Comparison of ENCODE assay signal across 12 cellular contexts in genomic region chr16:69942099-69942491, GRCh38.
"Had no signal": no experiment of that assay in that cellular context is flagged by ENCODE, and none has a peak within 500 bp of the region (broad histone marks: within the 10 kb centered on the region; RNA-seq: fewer than 3 reads in every experiment).

No MANE protein-coding gene starts in this region.

- H3K27ac Mint-ChIP-seq: activated CD8-positive, alpha-beta T cell treated with anti-CD3 and anti-CD28 coated beads for 36 hours; activated naive CD4-positive, alpha-beta T cell treated with anti-CD3 and anti-CD28 coated beads, Interleukin-2, amount 10 ng/mL, durations not matched to agents 7 days and 5 days; natural killer cell treated with Interleukin-12 subunit alpha and Interleukin-12 subunit beta and Interleukin-15 and Interleukin-18, amount 100 ng/mL, for 72 hours had no signal

- H3K27me3 Mint-ChIP-seq: activated CD8-positive, alpha-beta T cell treated with anti-CD3 and anti-CD28 coated beads for 36 hours; activated naive CD4-positive, alpha-beta T cell treated with anti-CD3 and anti-CD28 coated beads, Interleukin-2, amount 10 ng/mL, durations not matched to agents 7 days and 5 days; natural killer cell treated with Interleukin-12 subunit alpha and Interleukin-12 subunit beta and Interleukin-15 and Interleukin-18, amount 100 ng/mL, for 72 hours had no signal

- H3K4me1 Mint-ChIP-seq: activated naive CD4-positive, alpha-beta T cell treated with anti-CD3 and anti-CD28 coated beads, Interleukin-2, amount 10 ng/mL, durations not matched to agents 7 days and 5 days had no signal

- DNase-seq: activated CD8-positive, alpha-beta T cell treated with anti-CD3 and anti-CD28 coated beads for 36 hours; activated naive CD4-positive, alpha-beta T cell treated with anti-CD3 and anti-CD28 coated beads, Interleukin-2, amount 10 ng/mL, durations not matched to agents 7 days and 5 days; dermis blood vessel endothelial cell; erythroblast; hippocampal formation; stimulated activated CD4-positive, alpha-beta T cell treated with anti-CD3 and anti-CD28 coated beads, Interleukin-15, amount 100 ng/mL, for 24 hours; stomach; T1000 had no signal

- H3K36me3 Mint-ChIP-seq: natural killer cell treated with Interleukin-12 subunit alpha and Interleukin-12 subunit beta and Interleukin-15 and Interleukin-18, amount 100 ng/mL, for 72 hours had no signal

- ATAC-seq: activated CD8-positive, alpha-beta T cell treated with anti-CD3 and anti-CD28 coated beads for 36 hours; natural killer cell treated with Interleukin-12 subunit alpha and Interleukin-12 subunit beta and Interleukin-15 and Interleukin-18, amount 100 ng/mL, for 72 hours had no signal

- H3K27ac ChIP-seq: stomach, VCaP had no signal

- H3K9me3 Mint-ChIP-seq: activated CD8-positive, alpha-beta T cell treated with anti-CD3 and anti-CD28 coated beads for 36 hours; activated naive CD4-positive, alpha-beta T cell treated with anti-CD3 and anti-CD28 coated beads, Interleukin-2, amount 10 ng/mL, durations not matched to agents 7 days and 5 days; brain; natural killer cell treated with Interleukin-12 subunit alpha and Interleukin-12 subunit beta and Interleukin-15 and Interleukin-18, amount 100 ng/mL, for 72 hours had no signal

- H3K27me3 ChIP-seq: stomach, tibial nerve had no signal

- H3K4me1 ChIP-seq: stomach had no signal

- H3K4me3 Mint-ChIP-seq: activated CD8-positive, alpha-beta T cell treated with anti-CD3 and anti-CD28 coated beads for 36 hours; activated naive CD4-positive, alpha-beta T cell treated with anti-CD3 and anti-CD28 coated beads, Interleukin-2, amount 10 ng/mL, durations not matched to agents 7 days and 5 days; brain; natural killer cell treated with Interleukin-12 subunit alpha and Interleukin-12 subunit beta and Interleukin-15 and Interleukin-18, amount 100 ng/mL, for 72 hours had no signal

- H3K9me3 ChIP-seq: stomach, tibial nerve had no signal

- H3K4me3 ChIP-seq: stomach, tibial nerve had no signal
